ENCODE assay signal across 24 cellular contexts in the genomic region with DNA sequence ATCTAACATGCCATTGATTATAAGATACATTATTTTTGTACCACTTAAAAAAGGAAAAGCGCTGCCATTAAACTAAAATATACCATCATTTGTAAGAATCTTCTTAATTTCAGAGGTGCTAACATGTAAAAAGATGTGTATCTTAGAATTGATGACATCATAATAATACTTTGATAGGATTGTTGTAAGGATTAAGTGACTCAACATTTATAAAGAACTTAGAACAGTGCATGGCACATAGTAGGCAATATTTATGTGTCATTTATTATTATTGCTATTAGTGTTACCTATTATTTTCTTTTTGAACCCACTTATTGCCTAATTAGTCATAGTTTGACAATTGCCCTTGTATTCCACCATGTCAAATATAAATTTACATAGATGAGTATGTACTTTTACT. TPM values are rescaled to one million over a fixed set of nuclear protein-coding genes. Genes with fewer than 3 reads are reported as not detected.
"Had no signal": no experiment of that assay in that cellular context is flagged by ENCODE, and none has a peak within 500 bp of the region (broad histone marks: within the 10 kb centered on the region; RNA-seq: fewer than 3 reads in every experiment).

No MANE protein-coding gene starts in this region.

- H3K27ac Mint-ChIP-seq: activated CD8-positive, alpha-beta T cell treated with anti-CD3 and anti-CD28 coated beads, Interleukin-2, amount 10 ng/mL, durations not matched to agents 7 days and 5 days; endodermal cell; T-helper 2 cell treated with Interferon-gamma antibody and Interleukin-4, amounts not matched to agents 5 μg/mL and 100 μg/mL, for 36 hours had no signal

- FAIRE-seq: islet of Langerhans had no signal

- H3K9me3 Mint-ChIP-seq: activated naive CD4-positive, alpha-beta T cell treated with anti-CD3 and anti-CD28 coated beads for 36 hours; activated naive CD8-positive, alpha-beta T cell treated with anti-CD3 and anti-CD28 coated beads, Interleukin-2, amount 50 U/mL, for 24 hours; endodermal cell; stimulated activated naive CD8-positive, alpha-beta T cell treated with anti-CD3 and anti-CD28 coated beads, Interleukin-15, amount 100 ng/mL, for 72 hours; T-helper 2 cell treated with Interferon-gamma antibody and Interleukin-4, amounts not matched to agents 5 μg/mL and 100 μg/mL, for 36 hours had no signal

- H3K27ac ChIP-seq: cardiac muscle cell, epithelial cell of prostate, heart left ventricle, parathyroid adenoma, tibial artery, VCaP had no signal

- H3K9me3 ChIP-seq: heart left ventricle, tibial artery had no signal

- DNase-seq: activated CD4-positive, alpha-beta T cell treated with anti-CD3 and anti-CD28 coated beads for 1 hour; activated CD4-positive, alpha-beta T cell treated with anti-CD3 and anti-CD28 coated beads, Interleukin-2, amount 50 U/mL, for 1 hour; activated CD8-positive, alpha-beta T cell treated with anti-CD3 and anti-CD28 coated beads, Interleukin-2, amount 10 ng/mL, durations not matched to agents 7 days and 5 days; activated effector memory CD4-positive, alpha-beta T cell treated with Interleukin-2 at 50 U/mL for 16 hours; activated naive CD4-positive, alpha-beta T cell treated with anti-CD3 and anti-CD28 coated beads for 36 hours; activated naive CD8-positive, alpha-beta T cell treated with anti-CD3 and anti-CD28 coated beads, Interleukin-2, amount 50 U/mL, for 24 hours; activated T-cell treated with anti-CD3 and anti-CD28 coated beads, Interleukin-2, amount 50 U/mL, for 48 hours; cortex of kidney; endodermal cell; heart left ventricle; midbrain; nucleus accumbens; right cardiac atrium; stimulated activated CD4-positive, alpha-beta T cell treated with anti-CD3 and anti-CD28 coated beads, Interleukin-12 subunit alpha, Interleukin-12 subunit beta, amount 100 ng/mL, for 4 hours; stimulated activated CD4-positive, alpha-beta T cell treated with anti-CD3 and anti-CD28 coated beads, Interleukin-4, amount 100 ng/mL, for 4 hours; stimulated activated naive CD8-positive, alpha-beta T cell treated with anti-CD3 and anti-CD28 coated beads, Interleukin-15, amount 100 ng/mL, for 72 hours; tibial artery had no signal

- H3K27me3 Mint-ChIP-seq: activated naive CD8-positive, alpha-beta T cell treated with anti-CD3 and anti-CD28 coated beads, Interleukin-2, amount 50 U/mL, for 24 hours; stimulated activated naive CD8-positive, alpha-beta T cell treated with anti-CD3 and anti-CD28 coated beads, Interleukin-15, amount 100 ng/mL, for 72 hours had no signal

- H3K4me3 ChIP-seq: cardiac muscle cell, heart left ventricle, tibial artery had no signal

- H3K4me3 Mint-ChIP-seq: activated CD8-positive, alpha-beta T cell treated with anti-CD3 and anti-CD28 coated beads, Interleukin-2, amount 10 ng/mL, durations not matched to agents 7 days and 5 days; activated naive CD4-positive, alpha-beta T cell treated with anti-CD3 and anti-CD28 coated beads for 36 hours; activated naive CD8-positive, alpha-beta T cell treated with anti-CD3 and anti-CD28 coated beads, Interleukin-2, amount 50 U/mL, for 24 hours; endodermal cell; stimulated activated naive CD8-positive, alpha-beta T cell treated with anti-CD3 and anti-CD28 coated beads, Interleukin-15, amount 100 ng/mL, for 72 hours; T-helper 2 cell treated with Interferon-gamma antibody and Interleukin-4, amounts not matched to agents 5 μg/mL and 100 μg/mL, for 36 hours had no signal

- ATAC-seq: activated CD8-positive, alpha-beta T cell treated with anti-CD3 and anti-CD28 coated beads, Interleukin-2, amount 10 ng/mL, durations not matched to agents 7 days and 5 days; activated naive CD8-positive, alpha-beta T cell treated with anti-CD3 and anti-CD28 coated beads, Interleukin-2, amount 50 U/mL, for 24 hours; heart left ventricle; right cardiac atrium; stimulated activated naive CD8-positive, alpha-beta T cell treated with anti-CD3 and anti-CD28 coated beads, Interleukin-15, amount 100 ng/mL, for 72 hours had no signal

- H2AFZ ChIP-seq: parathyroid adenoma had no signal

- H3K4me1 ChIP-seq: parathyroid adenoma had no signal

- H3K27me3 ChIP-seq: cardiac muscle cell, heart left ventricle, tibial artery had no signal

- H3K9ac ChIP-seq: parathyroid adenoma had no signal

RNA-seq across cellular contexts. Expression of gene OLFML3, which starts 28.4 kb away (rescaled TPM):
- polyA plus RNA-seq: neural cell had no signal
